9 cellular contexts compared by ENCODE assay signal in the genomic region with DNA sequence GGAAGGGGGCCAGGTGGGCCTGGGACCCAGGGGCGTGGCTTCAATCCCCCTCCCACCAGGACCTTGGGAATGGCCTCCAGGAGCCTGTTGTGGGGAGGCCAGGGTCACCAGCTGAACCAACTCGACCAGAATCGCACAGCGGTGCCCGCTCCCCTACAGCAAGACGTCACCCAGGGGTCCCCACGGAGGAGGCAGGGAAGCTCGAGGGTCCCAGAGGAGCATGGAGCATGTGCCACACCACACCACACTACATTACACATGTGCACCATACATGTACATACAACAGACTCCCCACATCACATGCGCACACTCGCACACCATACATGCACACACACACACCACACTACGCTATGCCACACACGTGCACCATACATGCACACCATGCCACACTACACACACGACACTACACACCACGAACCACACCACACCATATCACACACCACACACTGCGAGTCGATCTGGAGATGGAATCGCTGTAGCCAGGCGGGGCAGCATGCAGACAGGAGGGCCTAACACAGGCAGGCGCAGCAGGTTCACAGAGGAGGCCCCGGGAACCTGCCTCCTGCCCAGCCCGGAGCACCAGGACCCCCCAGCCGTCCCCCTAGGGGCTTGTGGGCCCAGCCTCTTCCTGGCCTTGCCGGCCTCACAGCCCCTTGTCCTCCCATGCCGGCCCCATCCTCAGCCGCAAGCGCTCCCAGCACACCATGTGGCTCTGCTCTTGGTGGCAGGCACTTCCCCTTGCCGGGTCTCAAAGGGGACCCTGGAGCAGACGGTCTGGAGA. TPM values are rescaled to one million over a fixed set of nuclear protein-coding genes. Genes with fewer than 3 reads are reported as not detected.
A peak's percentile ranks its signal among the peaks of the same experiment; 100 is the strongest.
DNase-seq lines count a peak whose midpoint lies in the region; ATAC-seq, FAIRE-seq and TF ChIP-seq lines count a peak whose summit lies in the region.
"Had no signal": no experiment of that assay in that cellular context is flagged by ENCODE, and none has a peak within 500 bp of the region (broad histone marks: within the 10 kb centered on the region; RNA-seq: fewer than 3 reads in every experiment).

No MANE protein-coding gene starts in this region.

- peak overlapping the region; percentile 93 for H3K27ac Mint-ChIP-seq in T-helper 2 cell treated with Interferon-gamma antibody and Interleukin-4, amounts not matched to agents 5 μg/mL and 100 μg/mL, for 36 hours

- TF ChIP-seq POLR2A in heart left ventricle (IDR thresholded peaks at IDR 0.05), result no peak
- TF ChIP-seq POLR2A in HepG2 (IDR thresholded peaks at IDR 0.05; ENCODE audit: insufficient read depth in 1 of 2, low read depth in 2 of 2, low read length in 2 of 2), result no peak

- peaks cover 44% of the 10 kb centered on the region for H3K36me3 Mint-ChIP-seq in T-helper 2 cell treated with Interferon-gamma antibody and Interleukin-4, amounts not matched to agents 5 μg/mL and 100 μg/mL, for 36 hours (ENCODE audit: low read depth)

- H3K36me3 ChIP-seq in heart left ventricle (peaks cover 0 to 14% (median 0%) of the 10 kb centered on the region in 9 donors), HepG2 (replicated peaks in 1 of 2; ENCODE audit: control insufficient read depth in 1 of 2, insufficient read depth in 2 of 2, low read length in 2 of 2) (no peaks in the 10 kb centered on the region), aorta (ENCODE audit: control insufficient read depth in 1 of 2, insufficient read depth in 2 of 2, low read length in 1 of 2) (no peaks in the 10 kb centered on the region), hepatocyte (replicated peaks; ENCODE audit: insufficient read depth, low read depth) (no peaks in the 10 kb centered on the region)

- CTCF ChIA-PET in HepG2 (lab: Yijun Ruan, JAX; ENCODE audit: low intra/inter-chr PET ratio, low total read pairs), result no interaction called here

- TF ChIP-seq EP300 in HepG2 (IDR thresholded peaks at IDR 0.05; ENCODE audit: low read depth in 2 of 2, low read length in 2 of 2) (no peak), HepG2 (CRISPR knock-in tag; IDR thresholded peaks at IDR 0.05; ENCODE audit: borderline replicate concordance) (no peak)

- H3K27me3 ChIP-seq in heart left ventricle (peaks cover 0 to 32% (median 6%) of the 10 kb centered on the region in 9 donors), HepG2 (ENCODE audit: control insufficient read depth in 1 of 2, insufficient read depth in 2 of 2, low read length in 2 of 2) (peaks cover 3 to 5% of the 10 kb centered on the region in 2 experiments; a peak in 3 of 5 replicates), aorta (ENCODE audit: control insufficient read depth in 1 of 2, insufficient read depth in 2 of 2, low read length in 1 of 2) (no peaks in the 10 kb centered on the region), hepatocyte (peaks cover 34% of the 10 kb centered on the region)

- H3K4me3 Mint-ChIP-seq in T-helper 2 cell treated with Interferon-gamma antibody and Interleukin-4, amounts not matched to agents 5 μg/mL and 100 μg/mL, for 36 hours, result peak overlapping the region; percentile 97

- H2AFZ ChIP-seq in HepG2 (ENCODE audit: low read length) (no peak overlapping the region), hepatocyte (no peak overlapping the region)

- ATAC-seq in heart left ventricle (peak in 1 of 4 donors; percentile 4), Right ventricle myocardium inferior (no peak), HepG2 (peak; percentile 35; the same call in 2 of the 3 replicates), aorta (ENCODE audit: low FRiP score) (peak; percentile 26)

- H3K9ac ChIP-seq in HepG2 (ENCODE audit: insufficient read depth, low read depth, low read length), result no peak overlapping the region

- POLR2A ChIA-PET in HepG2 (lab: Yijun Ruan, JAX), result no interaction called here

- H3K9me3 Mint-ChIP-seq in T-helper 2 cell treated with Interferon-gamma antibody and Interleukin-4, amounts not matched to agents 5 μg/mL and 100 μg/mL, for 36 hours, result no peaks in the 10 kb centered on the region

- no peaks in the 10 kb centered on the region for H3K27me3 Mint-ChIP-seq in T-helper 2 cell treated with Interferon-gamma antibody and Interleukin-4, amounts not matched to agents 5 μg/mL and 100 μg/mL, for 36 hours (ENCODE audit: low read depth)

- WGBS in heart left ventricle, 4 donors, result 62 to 72% (median 70%) methylated on average over 25 to 28 of the region's 28 CpGs
- WGBS in HepG2 (ENCODE audit: low lambda C conversion rate), result 46% methylated on average over 11 of the region's 28 CpGs
- WGBS in aorta, 2 donors, result 65 to 75% methylated on average over 25 to 28 of the region's 28 CpGs
- 79% methylated on average over 28 of the region's 28 CpGs for WGBS in hepatocyte (ENCODE audit: low lambda C conversion rate, missing lambda C conversion rate)

- H3K79me2 ChIP-seq in HepG2 (ENCODE audit: insufficient read depth, low read length) (no peaks in the 10 kb centered on the region), hepatocyte (no peaks in the 10 kb centered on the region)

- H3K4me2 ChIP-seq in HepG2 (ENCODE audit: low read depth, low read length), result no peak overlapping the region
- H3K4me2 ChIP-seq in hepatocyte, result no peak overlapping the region

- no peak for FAIRE-seq in HepG2 (lab: Jason Lieb, UNC)

- TF ChIP-seq CTCF in heart left ventricle (IDR thresholded peaks at IDR 0.05) (no peak), HepG2 (CRISPR knock-in tag; IDR thresholded peaks at IDR 0.05) (no peak), hepatocyte (IDR thresholded peaks at IDR 0.05; ENCODE audit: poor library complexity) (no peak)

- intact Hi-C loops in heart left ventricle (cut with DNase I) (loop anchor here in 1 of 10 donors (10.0 kb wide), 1 partner anchor 415 kb away; no protein-coding TSS in a partner anchor), Right ventricle myocardium inferior (cut with DNase I) (loop anchor here (10.0 kb wide), 1 partner anchor 405 kb away; no protein-coding TSS in a partner anchor), HepG2 (cut with micrococcal nuclease; ENCODE audit: unreplicated experiment) (loop anchor here (10.0 kb wide), 1 partner anchor 75 kb away; no protein-coding TSS in a partner anchor), aorta (cut with DNase I) (no loop called here)

- H3K9me3 ChIP-seq in heart left ventricle, result no peaks in the 10 kb centered on the region
- no peaks in the 10 kb centered on the region for H3K9me3 ChIP-seq in HepG2 (ENCODE audit: low read length)
- no peaks in the 10 kb centered on the region for H3K9me3 ChIP-seq in aorta (ENCODE audit: control insufficient read depth, low read length)
- no peaks in the 10 kb centered on the region for H3K9me3 ChIP-seq in hepatocyte (ENCODE audit: low read depth)

- DNase-seq in heart left ventricle (peak in 2 of 5 donors; percentile 17 to 22), Right ventricle myocardium inferior (ENCODE audit: missing footprints) (no peak), HepG2 (ENCODE audit: low spot score) (no peak), aorta (peak in 1 of 2 donors; percentile 53), NCI-H1417 treated with DMSO at 0.1 percent for 48 hours (lab: John Stamatoyannopoulos, UW) (no peak), SW 1271 (lab: John Stamatoyannopoulos, UW) (no peak), hepatocyte (ENCODE audit: low spot score) (no peak)
- no peak for DNase-seq in T-helper 2 cell treated with Interferon-gamma antibody and Interleukin-4, amounts not matched to agents 5 μg/mL and 100 μg/mL, for 36 hours (ENCODE audit: low spot score)
- DNase-seq: dermis blood vessel endothelial cell had no signal

- peaks cover 56% of the 10 kb centered on the region for H3K4me1 Mint-ChIP-seq in T-helper 2 cell treated with Interferon-gamma antibody and Interleukin-4, amounts not matched to agents 5 μg/mL and 100 μg/mL, for 36 hours (ENCODE audit: low read depth)

- no peaks in the 10 kb centered on the region for H4K20me1 ChIP-seq in HepG2 (ENCODE audit: insufficient read depth, low read length)
- no peaks in the 10 kb centered on the region for H4K20me1 ChIP-seq in hepatocyte (ENCODE audit: insufficient read depth, poor library complexity, severe bottlenecking)

- in situ Hi-C loops in HepG2 (cut with HindIII; ENCODE audit: extremely low pct_ligation_motif_present, low pct_unique_long_range_greater_than_20kb), result no loop called here

- BruUV-seq in HepG2 (replicated peaks; lab: Mats Ljungman, UMichigan), result no TSS peak

- peak overlapping the region in 11 of 12 donors; percentile 1 to 76 (median 38) for H3K4me3 ChIP-seq in heart left ventricle
- 0 out of 6 replicates have a peak overlapping the region, but pooled peaks of 1 of the 3 experiments have one; percentile 5 for H3K4me3 ChIP-seq in HepG2 (replicated peaks in 1 of 3; ENCODE audit: insufficient read depth in 1 of 3, low read depth in 2 of 3, low read length in 3 of 3)
- no peak overlapping the region for H3K4me3 ChIP-seq in aorta (ENCODE audit: low read length in 2 of 2)
- H3K4me3 ChIP-seq in hepatocyte, result no peak overlapping the region

- TF ChIP-seq RAD21 in HepG2 (CRISPR knock-in tag; IDR thresholded peaks at IDR 0.05), result no peak

- no peaks in the 10 kb centered on the region for H3K9me2 ChIP-seq in hepatocyte (replicated peaks; ENCODE audit: insufficient read depth)

- H3K4me1 ChIP-seq in heart left ventricle (peaks cover 0 to 77% (median 0%) of the 10 kb centered on the region in 12 donors), HepG2 (ENCODE audit: insufficient read depth, low read length) (peaks cover 56% of the 10 kb centered on the region), aorta (ENCODE audit: control insufficient read depth in 1 of 2, insufficient read depth in 2 of 2, low read length in 2 of 2) (no peaks in the 10 kb centered on the region), hepatocyte (ENCODE audit: insufficient read depth) (no peaks in the 10 kb centered on the region)

- H3K27ac ChIP-seq in heart left ventricle, result peak overlapping the region in 4 of 12 donors; percentile 19 to 93 (median 28)
- no peak overlapping the region for H3K27ac ChIP-seq in HepG2 (ENCODE audit: extremely low read length, insufficient read depth, low read length)
- H3K27ac ChIP-seq in aorta (ENCODE audit: low read depth in 1 of 2, low read length in 2 of 2), result no peak overlapping the region
- H3K27ac ChIP-seq in hepatocyte, result no peak overlapping the region

RNA-seq across cellular contexts. Expression of a gene that starts 0.6 kb away (rescaled TPM):
- 100 to 1,000 TPM in 2 of 9 donors, 10 to 100 TPM in 5, 1 to 10 TPM in 2; 7.4 to 253 (median 27.7) TPM for total RNA-seq in heart left ventricle
- polyA plus RNA-seq in heart left ventricle, result 10 to 100 TPM in 1 of 2 donors, 1 to 10 TPM in 1; 6.1 to 12.3 TPM
- total RNA-seq in Right ventricle myocardium inferior, result 36.7 TPM
- total RNA-seq in HepG2 (2016; rRNA removed; fragmentation: Illumina TruSeq; extraction: Trizol), result 1.6 and 4.2 TPM in 2 replicates
- 0.71 and 0.91 TPM in 2 replicates for total RNA-seq in HepG2 (2016; cell fraction: cytosol; rRNA removed; fragmentation: Illumina TruSeq; extraction: Trizol; ENCODE audit: low read depth)
- total RNA-seq in HepG2 (2016; cell fraction: insoluble cytoplasmic fraction; rRNA removed; fragmentation: Illumina TruSeq; extraction: Trizol), result 2.3 and 3.5 TPM in 2 replicates
- total RNA-seq in HepG2 (2016; cell fraction: membrane; rRNA removed; fragmentation: Illumina TruSeq; extraction: Trizol), result 1.2 and 1.9 TPM in 2 replicates
- total RNA-seq in HepG2 (2016; cell fraction: nucleus; rRNA removed; fragmentation: Illumina TruSeq; extraction: Trizol), result 6.5 and 6.6 TPM in 2 replicates
- 18.0 and 26.4 TPM in 2 replicates for polyA plus RNA-seq in HepG2 (2011; rRNA removed)
- polyA plus RNA-seq in HepG2 (2011; cell fraction: cytosol; rRNA removed), result 22.3 and 25.2 TPM in 2 replicates
- 63.6 and 64.3 TPM in 2 replicates for polyA plus RNA-seq in HepG2 (2011; cell fraction: nucleus; rRNA removed)
- polyA plus RNA-seq in HepG2 (2012), result 28.1 and 37.9 TPM in 2 replicates
- polyA plus RNA-seq in HepG2 (2016; cell fraction: cytosol; fragmentation: Illumina TruSeq; extraction: Trizol; ENCODE audit: low read depth), result 0.53 and 1.0 TPM in 2 replicates
- polyA plus RNA-seq in HepG2 (2016; cell fraction: insoluble cytoplasmic fraction; fragmentation: Illumina TruSeq; extraction: Trizol; ENCODE audit: low read depth), result 2.2 and 2.5 TPM in 2 replicates
- polyA plus RNA-seq in HepG2 (2016; cell fraction: membrane; fragmentation: Illumina TruSeq; extraction: Trizol; ENCODE audit: low read depth), result 1.3 and 1.5 TPM in 2 replicates
- 5.9 and 7.0 TPM in 2 replicates for polyA plus RNA-seq in HepG2 (2016; cell fraction: nucleus; fragmentation: Illumina TruSeq; extraction: Trizol; ENCODE audit: insufficient read depth, low read depth)
- 1.4 and 26.8 TPM in 2 replicates for polyA minus RNA-seq in HepG2 (2011; rRNA and poly(A)+ RNA removed; ENCODE audit: low replicate concordance)
- polyA minus RNA-seq in HepG2 (2011; cell fraction: cytosol; rRNA and poly(A)+ RNA removed), result 11.9 and 12.6 TPM in 2 replicates
- 10.0 and 14.7 TPM in 2 replicates for polyA minus RNA-seq in HepG2 (2011; cell fraction: nucleus; rRNA and poly(A)+ RNA removed)
- total RNA-seq in aorta, result 100 to 1,000 TPM in 1 of 2 donors, 10 to 100 TPM in 1; 65.5 to 110 TPM
- 10 to 100 TPM in 1 of 2 donors, 1 to 10 TPM in 1; 6.7 to 48.5 TPM for polyA plus RNA-seq in aorta
- 1.6 and 3.8 TPM in 2 replicates for total RNA-seq in hepatocyte
- 3.8 and 4.2 TPM in 2 replicates for polyA plus RNA-seq in hepatocyte

RNA-seq across cellular contexts. Expression of a gene that starts 19.7 kb away (rescaled TPM):
- total RNA-seq in heart left ventricle (10 to 100 TPM; 38.5 to 53.1 (median 47.1) TPM), Right ventricle myocardium inferior (66.5 TPM), HepG2 (2016; rRNA removed; fragmentation: Illumina TruSeq; extraction: Trizol) (47.1 and 51.5 TPM in 2 replicates), aorta (10 to 100 TPM; 21.5 to 29.6 TPM), hepatocyte (11.5 and 16.3 TPM in 2 replicates)
- polyA plus RNA-seq in heart left ventricle (10 to 100 TPM; 63.8 to 77.8 TPM), HepG2 (2011; rRNA removed) (21.0 and 22.6 TPM in 2 replicates), aorta (10 to 100 TPM; 17.3 to 19.2 TPM), hepatocyte (33.2 and 37.2 TPM in 2 replicates)
- 43.4 and 50.9 TPM in 2 replicates for total RNA-seq in HepG2 (2016; cell fraction: cytosol; rRNA removed; fragmentation: Illumina TruSeq; extraction: Trizol; ENCODE audit: low read depth)
- total RNA-seq in HepG2 (2016; cell fraction: insoluble cytoplasmic fraction; rRNA removed; fragmentation: Illumina TruSeq; extraction: Trizol), result 51.9 and 55.4 TPM in 2 replicates
- total RNA-seq in HepG2 (2016; cell fraction: membrane; rRNA removed; fragmentation: Illumina TruSeq; extraction: Trizol), result 31.2 and 37.8 TPM in 2 replicates
- total RNA-seq in HepG2 (2016; cell fraction: nucleus; rRNA removed; fragmentation: Illumina TruSeq; extraction: Trizol), result 17.3 and 20.5 TPM in 2 replicates
- polyA plus RNA-seq in HepG2 (2011; cell fraction: cytosol; rRNA removed), result 32.4 and 47.0 TPM in 2 replicates
- polyA plus RNA-seq in HepG2 (2011; cell fraction: nucleus; rRNA removed), result 22.9 and 26.2 TPM in 2 replicates
- 22.9 TPM in 2 replicates for polyA plus RNA-seq in HepG2 (2012)
- polyA plus RNA-seq in HepG2 (2016; cell fraction: cytosol; fragmentation: Illumina TruSeq; extraction: Trizol; ENCODE audit: low read depth), result 43.3 and 45.1 TPM in 2 replicates
- polyA plus RNA-seq in HepG2 (2016; cell fraction: insoluble cytoplasmic fraction; fragmentation: Illumina TruSeq; extraction: Trizol; ENCODE audit: low read depth), result 53.9 and 57.5 TPM in 2 replicates
- polyA plus RNA-seq in HepG2 (2016; cell fraction: membrane; fragmentation: Illumina TruSeq; extraction: Trizol; ENCODE audit: low read depth), result 27.6 and 29.8 TPM in 2 replicates
- 35.4 and 41.4 TPM in 2 replicates for polyA plus RNA-seq in HepG2 (2016; cell fraction: nucleus; fragmentation: Illumina TruSeq; extraction: Trizol; ENCODE audit: insufficient read depth, low read depth)
- polyA minus RNA-seq in HepG2 (2011; rRNA and poly(A)+ RNA removed; ENCODE audit: low replicate concordance), result 14.1 and 17.2 TPM in 2 replicates
- 15.8 and 22.1 TPM in 2 replicates for polyA minus RNA-seq in HepG2 (2011; cell fraction: cytosol; rRNA and poly(A)+ RNA removed)
- 5.8 and 8.6 TPM in 2 replicates for polyA minus RNA-seq in HepG2 (2011; cell fraction: nucleus; rRNA and poly(A)+ RNA removed)

RNA-seq across cellular contexts. Expression of a gene that starts 46.6 kb away (rescaled TPM):
- total RNA-seq in heart left ventricle, result 100 to 1,000 TPM; 134 to 319 (median 172) TPM
- 100 to 1,000 TPM; 126 to 253 TPM for polyA plus RNA-seq in heart left ventricle
- total RNA-seq in Right ventricle myocardium inferior, result 160 TPM
- total RNA-seq in HepG2 (2016; rRNA removed; fragmentation: Illumina TruSeq; extraction: Trizol), result 89.4 and 161 TPM in 2 replicates
- 42.7 and 52.7 TPM in 2 replicates for total RNA-seq in HepG2 (2016; cell fraction: cytosol; rRNA removed; fragmentation: Illumina TruSeq; extraction: Trizol; ENCODE audit: low read depth)
- 93.0 and 159 TPM in 2 replicates for total RNA-seq in HepG2 (2016; cell fraction: insoluble cytoplasmic fraction; rRNA removed; fragmentation: Illumina TruSeq; extraction: Trizol)
- total RNA-seq in HepG2 (2016; cell fraction: membrane; rRNA removed; fragmentation: Illumina TruSeq; extraction: Trizol), result 72.6 and 73.1 TPM in 2 replicates
- total RNA-seq in HepG2 (2016; cell fraction: nucleus; rRNA removed; fragmentation: Illumina TruSeq; extraction: Trizol), result 137 and 161 TPM in 2 replicates
- 700 and 734 TPM in 2 replicates for polyA plus RNA-seq in HepG2 (2011; rRNA removed)
- 548 and 662 TPM in 2 replicates for polyA plus RNA-seq in HepG2 (2011; cell fraction: cytosol; rRNA removed)
- polyA plus RNA-seq in HepG2 (2011; cell fraction: nucleus; rRNA removed), result 529 and 555 TPM in 2 replicates
- 435 and 453 TPM in 2 replicates for polyA plus RNA-seq in HepG2 (2012)
- 22.2 and 24.3 TPM in 2 replicates for polyA plus RNA-seq in HepG2 (2016; cell fraction: cytosol; fragmentation: Illumina TruSeq; extraction: Trizol; ENCODE audit: low read depth)
- polyA plus RNA-seq in HepG2 (2016; cell fraction: insoluble cytoplasmic fraction; fragmentation: Illumina TruSeq; extraction: Trizol; ENCODE audit: low read depth), result 90.0 and 95.3 TPM in 2 replicates
- polyA plus RNA-seq in HepG2 (2016; cell fraction: membrane; fragmentation: Illumina TruSeq; extraction: Trizol; ENCODE audit: low read depth), result 47.9 and 49.9 TPM in 2 replicates
- polyA plus RNA-seq in HepG2 (2016; cell fraction: nucleus; fragmentation: Illumina TruSeq; extraction: Trizol; ENCODE audit: insufficient read depth, low read depth), result 267 and 281 TPM in 2 replicates
- 110 and 581 TPM in 2 replicates for polyA minus RNA-seq in HepG2 (2011; rRNA and poly(A)+ RNA removed; ENCODE audit: low replicate concordance)
- 491 and 595 TPM in 2 replicates for polyA minus RNA-seq in HepG2 (2011; cell fraction: cytosol; rRNA and poly(A)+ RNA removed)
- 203 and 242 TPM in 2 replicates for polyA minus RNA-seq in HepG2 (2011; cell fraction: nucleus; rRNA and poly(A)+ RNA removed)
- total RNA-seq in aorta, result 100 to 1,000 TPM; 268 to 271 TPM
- polyA plus RNA-seq in aorta, result 100 to 1,000 TPM; 103 to 191 TPM
- total RNA-seq in hepatocyte, result 344 and 348 TPM in 2 replicates
- polyA plus RNA-seq in hepatocyte, result 315 and 362 TPM in 2 replicates

Comparison
In these comparisons a context has a peak if more than half of its experiments do, and no peak if none do; other contexts are left out.
1. H3K4me3 ChIP-seq: peak in heart left ventricle (11 of 12); none in aorta (0 of 2) and hepatocyte (single experiment).
2. intact Hi-C loops: an anchor here in Right ventricle myocardium inferior (10.0 kb wide) and HepG2 (10.0 kb wide); none called in aorta.